ENCODE assay signal across 9 cellular contexts in genomic region chr18:63312731-63313408, GRCh38. TPM values are rescaled to one million over a fixed set of nuclear protein-coding genes. Genes with fewer than 3 reads are reported as not detected.
DNase-seq lines count a peak whose midpoint lies in the region; ATAC-seq and TF ChIP-seq lines count a peak whose summit lies in the region.
"Had no signal": no experiment of that assay in that cellular context is flagged by ENCODE, and none has a peak within 500 bp of the region (broad histone marks: within the 10 kb centered on the region; RNA-seq: fewer than 3 reads in every experiment).

No MANE protein-coding gene starts in this region.

- peak overlapping the region in 2 of 4 donors; percentile 7 to 93 for H3K27ac ChIP-seq in Peyer's patch

- peaks cover 0 to 25% (median 4%) of the 10 kb centered on the region in 4 donors for H3K4me1 ChIP-seq in Peyer's patch

- no peak for TF ChIP-seq POLR2A in Peyer's patch (IDR thresholded peaks at IDR 0.05)

- ATAC-seq in GM19351 (IDR thresholded peaks at IDR 0.05; ENCODE audit: unreplicated experiment) (peak; percentile 31), HG03135 (IDR thresholded peaks at IDR 0.05; ENCODE audit: unreplicated experiment) (peak; percentile 33)

- DNase-seq in GM06990 (ENCODE audit: extremely low read depth, insufficient read length) (no peak), Peyer's patch (no peak), HCEC 1CT (no peak), GDM1 (lab: John Stamatoyannopoulos, UW) (no peak), HuH-7 (ENCODE audit: low spot score) (no peak)
- DNase-seq: DMS79 treated with DMSO at 0.1 percent for 48 hours had no signal

- peak overlapping the region; percentile 15 to 78 (median 59) for H3K4me3 Mint-ChIP-seq in brain

- H3K9me3 Mint-ChIP-seq in brain, result peaks cover 0 to 4% (median 0%) of the 10 kb centered on the region in 5 experiments

- H3K36me3 ChIP-seq in GM06990 (ENCODE audit: control insufficient read depth, insufficient read depth, low read length), result peaks cover 2% of the 10 kb centered on the region; the same call in 1 of the 2 replicates
- no peaks in the 10 kb centered on the region for H3K36me3 ChIP-seq in Peyer's patch

- no peaks in the 10 kb centered on the region for H3K27me3 ChIP-seq in GM06990 (replicated peaks; ENCODE audit: control insufficient read depth, insufficient read depth, low read length)
- no peaks in the 10 kb centered on the region for H3K27me3 ChIP-seq in Peyer's patch

- peaks cover 81% of the 10 kb centered on the region for H3K4me1 Mint-ChIP-seq in brain

- TF ChIP-seq CTCF in GM06990 (IDR thresholded peaks at IDR 0.05; ENCODE audit: insufficient read depth, low read length, poor library complexity, severe bottlenecking), result no peak
- TF ChIP-seq CTCF in brain (conservative IDR thresholded peaks at IDR 0.05), result no peak
- no peak for TF ChIP-seq CTCF in Peyer's patch (IDR thresholded peaks at IDR 0.05)

- H3K36me3 Mint-ChIP-seq in brain, result no peaks in the 10 kb centered on the region

- H3K9me3 ChIP-seq in Peyer's patch, result no peaks in the 10 kb centered on the region

- H3K4me3 ChIP-seq in GM06990 (replicated peaks; ENCODE audit: low read depth, low read length) (peak overlapping the region; percentile 98), Peyer's patch (peak overlapping the region in 1 of 4 donors; percentile 19)

- H3K27ac Mint-ChIP-seq in brain, result peak overlapping the region in 4 of 5 experiments; percentile 19 to 73 (median 57)

- H3K27me3 Mint-ChIP-seq in brain, result peaks cover 5% of the 10 kb centered on the region

RNA-seq across cellular contexts. Expression of gene BCL2, which starts 6.7 kb away (rescaled TPM):
- polyA plus RNA-seq in brain (ENCODE audit: insufficient read depth, low read depth, low replicate concordance), result 8.0 TPM
- total RNA-seq in Peyer's patch, result 10 to 100 TPM; 16.2 to 54.5 (median 20.7) TPM

RNA-seq across cellular contexts. Expression of gene KDSR, which starts 54.1 kb away (rescaled TPM):
- 36.3 TPM for polyA plus RNA-seq in brain (ENCODE audit: insufficient read depth, low read depth, low replicate concordance)
- 10 to 100 TPM in 3 of 4 donors, 1 to 10 TPM in 1; 7.4 to 33.2 (median 31.6) TPM for total RNA-seq in Peyer's patch
